Comparison of ENCODE assay signal across 15 cellular contexts in genomic region chr10:106185991-106186390, GRCh38.
A peak's percentile ranks its signal among the peaks of the same experiment; 100 is the strongest.
DNase-seq lines count a peak whose midpoint lies in the region; ATAC-seq and TF ChIP-seq lines count a peak whose summit lies in the region.
"Had no signal": no experiment of that assay in that cellular context is flagged by ENCODE, and none has a peak within 500 bp of the region (broad histone marks: within the 10 kb centered on the region; RNA-seq: fewer than 3 reads in every experiment).

No MANE protein-coding gene starts in this region.

- DNase-seq in EH (ENCODE audit: low read depth): peak; percentile 72
- DNase-seq in cardiac fibroblast (ENCODE audit: low read depth in 2 of 2): peak; percentile 39 to 56
- DNase-seq in fibroblast of the aortic adventitia (ENCODE audit: low read depth): peak; percentile 4
- no peak for DNase-seq in stimulated activated CD8-positive, alpha-beta memory T cell treated with anti-CD3 and anti-CD28 coated beads, Interleukin-4, amount 100 ng/mL, for 48 hours
- no peak for DNase-seq in DMS79 (lab: John Stamatoyannopoulos, UW)
- DNase-seq: Caco-2; CD4-positive, alpha-beta T cell; MV-4-11; NCI-H1694 treated with DMSO at 0.1 percent for 48 hours; NCI-H2107; NCI-H2227 treated with DMSO at 0.1 percent for 48 hours; NCI-H510A treated with DMSO at 0.1 percent for 48 hours; PC-3 had no signal

- H3K4me3 ChIP-seq in cardiac fibroblast (replicated peaks in 1 of 2; ENCODE audit: low read depth in 2 of 2, low read length in 2 of 2) (no peak overlapping the region), fibroblast of the aortic adventitia (ENCODE audit: low read depth, low read length) (no peak overlapping the region)

- TF ChIP-seq CTCF in cardiac fibroblast (IDR thresholded peaks at IDR 0.05; ENCODE audit: low read depth, low read length): no peak
- no peak for TF ChIP-seq CTCF in fibroblast of the aortic adventitia (IDR thresholded peaks at IDR 0.05; ENCODE audit: insufficient read depth, low read length)

- ATAC-seq in HG03135 (IDR thresholded peaks at IDR 0.05; ENCODE audit: unreplicated experiment) (no peak), HG02884 (IDR thresholded peaks at IDR 0.05; ENCODE audit: unreplicated experiment) (no peak)
- ATAC-seq: PC-3 had no signal

Comparison
In these comparisons a context has a peak if more than half of its experiments do, and no peak if none do; other contexts are left out.
1. DNase-seq: peak in EH (single experiment), cardiac fibroblast (2 of 2) and fibroblast of the aortic adventitia (single experiment); none in stimulated activated CD8-positive, alpha-beta memory T cell treated with anti-CD3 and anti-CD28 coated beads, Interleukin-4, amount 100 ng/mL, for 48 hours (single experiment) and DMS79 (single experiment).